8 cellular contexts compared by ENCODE assay signal in the genomic region with DNA sequence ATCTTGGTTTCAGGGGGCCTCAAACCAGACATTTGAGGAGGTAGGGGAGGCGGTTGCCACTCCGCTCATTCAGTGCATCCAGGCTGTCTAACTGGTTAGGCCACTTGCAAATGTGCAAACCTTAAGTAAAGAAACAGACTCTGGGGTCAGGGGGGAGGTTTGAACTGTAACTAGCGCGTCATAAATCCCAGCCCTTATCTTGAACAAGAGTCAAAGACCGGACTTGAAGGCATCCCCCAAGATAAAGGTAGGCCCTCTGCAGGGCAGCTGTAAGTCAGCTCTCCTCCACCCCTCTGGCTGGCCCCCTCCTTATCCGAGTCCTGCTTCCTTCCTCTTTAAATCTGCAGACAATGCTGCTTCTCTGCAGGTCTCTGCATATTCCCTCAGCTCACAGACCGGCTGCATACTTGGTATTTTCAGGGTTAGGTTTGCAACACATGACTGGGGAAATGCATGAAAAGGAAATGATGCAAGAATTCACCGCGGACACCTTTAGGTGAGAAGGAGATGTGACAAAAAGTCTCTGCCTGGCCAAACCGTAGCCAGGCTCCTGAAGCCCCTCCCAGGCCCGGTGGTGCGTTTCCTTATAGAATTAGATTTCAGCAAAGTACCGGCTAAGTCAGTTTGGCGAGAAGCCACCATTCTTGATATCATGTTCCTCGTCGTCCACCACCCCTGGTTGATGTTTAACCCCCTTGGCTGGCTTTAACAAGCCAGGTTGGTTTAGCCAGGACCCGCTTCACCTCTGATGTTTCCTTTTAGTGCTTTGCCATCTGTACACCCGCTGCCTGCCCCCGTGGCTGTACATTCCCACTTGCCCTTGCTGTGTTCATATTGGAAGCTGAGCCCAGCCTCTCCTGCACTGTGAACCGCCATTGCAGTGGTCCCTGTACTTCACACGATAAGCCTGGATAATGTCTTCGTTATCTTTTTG. TPM values are rescaled to one million over a fixed set of nuclear protein-coding genes. Genes with fewer than 3 reads are reported as not detected.
DNase-seq lines count a peak whose midpoint lies in the region; ATAC-seq and TF ChIP-seq lines count a peak whose summit lies in the region.
"Not testable (repeated sequence)": the region's sequence is repeated elsewhere in the genome, so short reads cannot be mapped to it uniquely, and the experiment has no call there.

No MANE protein-coding gene starts in this region.

- not testable (repeated sequence) for TF ChIP-seq CTCF in LNCaP clone FGC (IDR thresholded peaks at IDR 0.05; ENCODE audit: control insufficient read depth, extremely low read depth, insufficient read depth); foreskin keratinocyte (conservative IDR thresholded peaks at IDR 0.05)

- DNase-seq in Caki2 (ENCODE audit: low read depth) (peak; percentile 62), SKM-1 (lab: John Stamatoyannopoulos, UW; ENCODE audit: unreplicated experiment) (peak; percentile 20), foreskin keratinocyte (peak in 1 of 2 donors; percentile 23), mesenteric fat pad (ENCODE audit: low spot score) (peak; percentile 64)
- DNase-seq in LNCaP clone FGC (ENCODE audit: low read depth), result not testable (repeated sequence)
- DNase-seq in activated naive CD8-positive, alpha-beta T cell treated with anti-CD3 and anti-CD28 coated beads, Interleukin-2, amount 50 U/mL, for 24 hours, result peak; percentile 2
- peak; percentile 1 to 11 for DNase-seq in stimulated activated CD8-positive, alpha-beta memory T cell treated with anti-CD3 and anti-CD28 coated beads, Interleukin-15, amount 100 ng/mL, for 4 hours (ENCODE audit: low read depth in 2 of 2)

- H3K27me3 Mint-ChIP-seq in activated naive CD8-positive, alpha-beta T cell treated with anti-CD3 and anti-CD28 coated beads, Interleukin-2, amount 50 U/mL, for 24 hours, result not testable (repeated sequence)

- not testable (repeated sequence) for H3K36me3 Mint-ChIP-seq in activated naive CD8-positive, alpha-beta T cell treated with anti-CD3 and anti-CD28 coated beads, Interleukin-2, amount 50 U/mL, for 24 hours (ENCODE audit: low read depth)

- not testable (repeated sequence) for H3K9me3 Mint-ChIP-seq in activated naive CD8-positive, alpha-beta T cell treated with anti-CD3 and anti-CD28 coated beads, Interleukin-2, amount 50 U/mL, for 24 hours

- peak overlapping the region; percentile 31; the same call in 1 of the 2 replicates for H3K4me3 ChIP-seq in LNCaP clone FGC (ENCODE audit: low read depth, low read length)

- H3K27ac ChIP-seq in foreskin keratinocyte, result not testable (repeated sequence)

- not testable (repeated sequence) for H3K4me1 Mint-ChIP-seq in activated naive CD8-positive, alpha-beta T cell treated with anti-CD3 and anti-CD28 coated beads, Interleukin-2, amount 50 U/mL, for 24 hours

- not testable (repeated sequence) for H3K27me3 ChIP-seq in foreskin keratinocyte

- not testable (repeated sequence) for H3K4me1 ChIP-seq in foreskin keratinocyte

- H3K27ac Mint-ChIP-seq in activated naive CD8-positive, alpha-beta T cell treated with anti-CD3 and anti-CD28 coated beads, Interleukin-2, amount 50 U/mL, for 24 hours, result not testable (repeated sequence)

- ATAC-seq in GM21619 (IDR thresholded peaks at IDR 0.05; ENCODE audit: unreplicated experiment), result peak; percentile 78
- not testable (repeated sequence) for ATAC-seq in activated naive CD8-positive, alpha-beta T cell treated with anti-CD3 and anti-CD28 coated beads, Interleukin-2, amount 50 U/mL, for 24 hours
- ATAC-seq in foreskin keratinocyte, result peak; percentile 63

- H3K4me3 Mint-ChIP-seq in activated naive CD8-positive, alpha-beta T cell treated with anti-CD3 and anti-CD28 coated beads, Interleukin-2, amount 50 U/mL, for 24 hours, result not testable (repeated sequence)

- in situ Hi-C loops in Caki2 (cut with HindIII; ENCODE audit: low pct_unique_long_range_greater_than_20kb, low sequenced_read_pairs), result not testable (repeated sequence)

RNA-seq across cellular contexts. Expression of gene ARSD, which starts 31.2 kb away (rescaled TPM):
- 14.8 and 22.8 TPM in 2 replicates for total RNA-seq in Caki2 (2014; rRNA removed; shearing (Covaris generic); ENCODE audit: low replicate concordance)
- total RNA-seq in foreskin keratinocyte (4.5 and 7.0 TPM in 2 replicates), mesenteric fat pad (33.0 TPM)
- 3.6 and 4.3 TPM in 2 replicates for polyA plus RNA-seq in foreskin keratinocyte
